ENCODE assay signal across 11 cellular contexts in the genomic region with DNA sequence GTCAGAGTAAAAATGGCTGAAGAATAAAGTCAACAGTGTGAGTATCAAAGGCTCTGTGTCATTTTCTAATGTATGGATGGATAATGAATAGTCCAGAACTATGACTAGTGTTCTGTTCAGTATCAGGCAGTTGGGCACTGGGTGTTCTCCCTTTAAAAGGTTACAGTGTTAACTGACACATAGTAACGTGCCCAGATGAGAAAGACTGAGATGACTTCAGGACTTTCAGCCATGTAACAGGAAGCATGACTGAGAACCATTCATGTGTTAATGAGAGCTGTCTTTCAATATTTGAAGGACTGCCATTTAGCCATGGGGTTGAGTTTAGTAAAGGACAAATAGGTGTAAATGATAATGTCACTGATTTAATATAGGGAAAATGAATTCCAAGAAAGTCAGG.
A peak's percentile ranks its signal among the peaks of the same experiment; 100 is the strongest.
DNase-seq lines count a peak whose midpoint lies in the region; ATAC-seq and TF ChIP-seq lines count a peak whose summit lies in the region.
"Had no signal": no experiment of that assay in that cellular context is flagged by ENCODE, and none has a peak within 500 bp of the region (broad histone marks: within the 10 kb centered on the region; RNA-seq: fewer than 3 reads in every experiment).

No MANE protein-coding gene starts in this region.

- H3K36me3 ChIP-seq in Loucy (ENCODE audit: insufficient read depth, low read length), result no peaks in the 10 kb centered on the region
- H3K36me3 ChIP-seq in WERI-Rb-1, result no peaks in the 10 kb centered on the region
- H3K36me3 ChIP-seq: neutrophil had no signal

- no peaks in the 10 kb centered on the region for H3K9me3 ChIP-seq in Loucy (ENCODE audit: insufficient read depth, low read depth, low read length)
- no peaks in the 10 kb centered on the region for H3K9me3 ChIP-seq in WERI-Rb-1 (ENCODE audit: severe bottlenecking)
- H3K9me3 ChIP-seq: neutrophil had no signal

- H3K27ac Mint-ChIP-seq in stimulated activated effector memory CD8-positive, alpha-beta T cell treated with anti-CD3 and anti-CD28 coated beads, Interleukin-12 subunit alpha, Interleukin-12 subunit beta, amount 100 ng/mL, for 72 hours, result no peak overlapping the region

- no peaks in the 10 kb centered on the region for H3K79me2 ChIP-seq in Loucy (ENCODE audit: insufficient read depth, low read length)

- H3K9me2 ChIP-seq in Loucy (replicated peaks; ENCODE audit: low read depth, low read length), result no peaks in the 10 kb centered on the region

- no peak overlapping the region for H3K4me3 Mint-ChIP-seq in stimulated activated effector memory CD8-positive, alpha-beta T cell treated with anti-CD3 and anti-CD28 coated beads, Interleukin-12 subunit alpha, Interleukin-12 subunit beta, amount 100 ng/mL, for 72 hours

- no peak overlapping the region for H3K4me2 ChIP-seq in Loucy (ENCODE audit: low read depth, low read length, poor library complexity, severe bottlenecking)

- peaks cover 5% of the 10 kb centered on the region for H3K9me3 Mint-ChIP-seq in stimulated activated effector memory CD8-positive, alpha-beta T cell treated with anti-CD3 and anti-CD28 coated beads, Interleukin-12 subunit alpha, Interleukin-12 subunit beta, amount 100 ng/mL, for 72 hours

- no peak overlapping the region for H3K9ac ChIP-seq in Loucy (ENCODE audit: low read depth, low read length, poor library complexity, severe bottlenecking)
- H3K9ac ChIP-seq: GM23248 had no signal

- no peaks in the 10 kb centered on the region for H3K4me1 Mint-ChIP-seq in stimulated activated effector memory CD8-positive, alpha-beta T cell treated with anti-CD3 and anti-CD28 coated beads, Interleukin-12 subunit alpha, Interleukin-12 subunit beta, amount 100 ng/mL, for 72 hours

- no peaks in the 10 kb centered on the region for H3F3A ChIP-seq in Loucy (ENCODE audit: low read depth)

- peak overlapping the region; percentile 70 for H2AFZ ChIP-seq in Loucy (ENCODE audit: low read length)
- H2AFZ ChIP-seq: GM23248 had no signal

- no peaks in the 10 kb centered on the region for H3K27me3 ChIP-seq in Loucy (ENCODE audit: insufficient read depth, low read length, poor library complexity, severe bottlenecking)
- peaks cover under 1% of the 10 kb centered on the region for H3K27me3 ChIP-seq in WERI-Rb-1 (ENCODE audit: insufficient read depth, low read depth, severe bottlenecking)
- H3K27me3 ChIP-seq: neutrophil had no signal

- no peak for DNase-seq in activated CD4-positive, CD25-positive, alpha-beta regulatory T cell treated with anti-CD3 and anti-CD28 coated beads, Interleukin-2, amount 50 U/mL, for 72 hours
- DNase-seq in stimulated activated effector memory CD8-positive, alpha-beta T cell treated with anti-CD3 and anti-CD28 coated beads, Interleukin-12 subunit alpha, Interleukin-12 subunit beta, amount 100 ng/mL, for 72 hours (ENCODE audit: low spot score in 2 of 2), result no peak
- DNase-seq in GM19238 (ENCODE audit: insufficient read length, low spot score), result no peak
- DNase-seq in T1000 (lab: John Stamatoyannopoulos, UW), result no peak
- no peak for DNase-seq in WERI-Rb-1
- DNase-seq: GM23248, OCI-M1 had no signal

- no peaks in the 10 kb centered on the region for H3K36me3 Mint-ChIP-seq in stimulated activated effector memory CD8-positive, alpha-beta T cell treated with anti-CD3 and anti-CD28 coated beads, Interleukin-12 subunit alpha, Interleukin-12 subunit beta, amount 100 ng/mL, for 72 hours

- ATAC-seq in activated CD4-positive, CD25-positive, alpha-beta regulatory T cell treated with anti-CD3 and anti-CD28 coated beads, Interleukin-2, amount 50 U/mL, for 24 hours, result peak; percentile 32 to 38
- ATAC-seq in HG02840 (IDR thresholded peaks at IDR 0.05; ENCODE audit: low FRiP score, unreplicated experiment), result peak; percentile 99
- ATAC-seq in stimulated activated effector memory CD8-positive, alpha-beta T cell treated with anti-CD3 and anti-CD28 coated beads, Interleukin-12 subunit alpha, Interleukin-12 subunit beta, amount 100 ng/mL, for 72 hours, result peak; percentile 68

- no peak overlapping the region for H3K4me3 ChIP-seq in Loucy (ENCODE audit: low read length, poor library complexity, severe bottlenecking)
- no peak overlapping the region for H3K4me3 ChIP-seq in WERI-Rb-1 (ENCODE audit: low read depth, low read length)
- H3K4me3 ChIP-seq: GM23248 had no signal

- H3K4me1 ChIP-seq in Loucy (ENCODE audit: insufficient read depth, low read length, poor library complexity, severe bottlenecking), result no peaks in the 10 kb centered on the region

- TF ChIP-seq CTCF in Loucy (conservative IDR thresholded peaks at IDR 0.05; ENCODE audit: low read length), result no peak
- TF ChIP-seq CTCF in WERI-Rb-1 (IDR thresholded peaks at IDR 0.05; ENCODE audit: low read depth, low read length), result no peak

- no peak overlapping the region for H3K27ac ChIP-seq in WERI-Rb-1
- H3K27ac ChIP-seq: GM23248, neutrophil had no signal

- H4K20me1 ChIP-seq in Loucy (ENCODE audit: insufficient read depth, low read length, poor library complexity, severe bottlenecking), result no peaks in the 10 kb centered on the region

Comparison
In these comparisons a context has a peak if more than half of its experiments do, and no peak if none do; other contexts are left out.
1. ATAC-seq: peak in every context shown above with its lines; median percentile 99 in HG02840; 68 in stimulated activated effector memory CD8-positive, alpha-beta T cell treated with anti-CD3 and anti-CD28 coated beads, Interleukin-12 subunit alpha, Interleukin-12 subunit beta, amount 100 ng/mL, for 72 hours; 35 in activated CD4-positive, CD25-positive, alpha-beta regulatory T cell treated with anti-CD3 and anti-CD28 coated beads, Interleukin-2, amount 50 U/mL, for 24 hours.